Comparison of ENCODE assay signal across 22 cellular contexts in genomic region chr3:67630666-67631362, GRCh38.
"Had no signal": no experiment of that assay in that cellular context is flagged by ENCODE, and none has a peak within 500 bp of the region (broad histone marks: within the 10 kb centered on the region; RNA-seq: fewer than 3 reads in every experiment).

No MANE protein-coding gene starts in this region.

- H3K27me3 ChIP-seq: heart right ventricle, neural progenitor cell, testis, vagina had no signal

- H3K9me3 ChIP-seq: heart right ventricle, left ventricle myocardium inferior, testis, vagina had no signal

- H3K4me2 ChIP-seq: neural progenitor cell had no signal

- DNase-seq: activated CD4-positive, alpha-beta memory T cell treated with anti-CD3 and anti-CD28 coated beads, Interleukin-2, amount 10 ng/mL, durations not matched to agents 7 days and 5 days; activated CD4-positive, alpha-beta T cell treated with anti-CD3 and anti-CD28 coated beads, Interleukin-2, amount 10 ng/mL, durations not matched to agents 24 days and 14 days; activated effector memory CD4-positive, alpha-beta T cell treated with Interleukin-2 at 50 U/mL for 16 hours; activated naive CD4-positive, alpha-beta T cell treated with anti-CD3 and anti-CD28 coated beads for 36 hours; activated naive CD8-positive, alpha-beta T cell treated with anti-CD3 and anti-CD28 coated beads, Interleukin-2, amount 10 ng/mL, durations not matched to agents 7 days and 5 days; activated T-cell treated with anti-CD3 and anti-CD28 coated beads, Interleukin-2, amount 50 U/mL, for 72 hours; amniotic stem cell; cerebellar nuclear complex; heart right ventricle; kidney; left ventricle myocardium inferior; stimulated activated CD4-positive, alpha-beta T cell treated with anti-CD3 and anti-CD28 coated beads, Interleukin-2, amount 100 ng/mL, for 48 hours; stimulated activated CD8-positive, alpha-beta memory T cell treated with anti-CD3 and anti-CD28 coated beads, Interleukin-4, amount 100 ng/mL, for 48 hours; stimulated activated naive B cell treated with anti-CD40 and anti-IgM and Interleukin-4, amounts not matched to agents 10 μg/mL and 1 μg/mL and 100 μg/mL, for 72 hours; T-helper 17 cell; testis had no signal

- H3K36me3 ChIP-seq: left ventricle myocardium inferior, neural progenitor cell, vagina had no signal

- H2AFZ ChIP-seq: neural progenitor cell had no signal

- H3K9me3 Mint-ChIP-seq: activated CD4-positive, alpha-beta T cell treated with anti-CD3 and anti-CD28 coated beads, Interleukin-2, amount 10 ng/mL, durations not matched to agents 24 days and 14 days had no signal

- H3K4me3 ChIP-seq: coronary artery, heart right ventricle, left ventricle myocardium inferior, neural progenitor cell, testis, vagina had no signal

- FAIRE-seq: kidney had no signal

- H3K4me3 Mint-ChIP-seq: activated CD4-positive, alpha-beta memory T cell treated with anti-CD3 and anti-CD28 coated beads, Interleukin-2, amount 10 ng/mL, durations not matched to agents 7 days and 5 days; activated CD4-positive, alpha-beta T cell treated with anti-CD3 and anti-CD28 coated beads, Interleukin-2, amount 10 ng/mL, durations not matched to agents 24 days and 14 days; activated naive CD4-positive, alpha-beta T cell treated with anti-CD3 and anti-CD28 coated beads for 36 hours; activated naive CD8-positive, alpha-beta T cell treated with anti-CD3 and anti-CD28 coated beads, Interleukin-2, amount 10 ng/mL, durations not matched to agents 7 days and 5 days; activated T-cell treated with anti-CD3 and anti-CD28 coated beads, Interleukin-2, amount 50 U/mL, for 72 hours; neural progenitor cell; stimulated activated naive B cell treated with anti-CD40 and anti-IgM and Interleukin-4, amounts not matched to agents 10 μg/mL and 1 μg/mL and 100 μg/mL, for 72 hours; T-helper 17 cell; type B pancreatic cell had no signal

- H3K27ac Mint-ChIP-seq: activated CD4-positive, alpha-beta memory T cell treated with anti-CD3 and anti-CD28 coated beads, Interleukin-2, amount 10 ng/mL, durations not matched to agents 7 days and 5 days; activated CD4-positive, alpha-beta T cell treated with anti-CD3 and anti-CD28 coated beads, Interleukin-2, amount 10 ng/mL, durations not matched to agents 24 days and 14 days; activated naive CD4-positive, alpha-beta T cell treated with anti-CD3 and anti-CD28 coated beads for 36 hours; activated naive CD8-positive, alpha-beta T cell treated with anti-CD3 and anti-CD28 coated beads, Interleukin-2, amount 10 ng/mL, durations not matched to agents 7 days and 5 days; activated T-cell treated with anti-CD3 and anti-CD28 coated beads, Interleukin-2, amount 50 U/mL, for 72 hours; neural progenitor cell; stimulated activated naive B cell treated with anti-CD40 and anti-IgM and Interleukin-4, amounts not matched to agents 10 μg/mL and 1 μg/mL and 100 μg/mL, for 72 hours; T-helper 17 cell; type B pancreatic cell had no signal

- H3K27me3 Mint-ChIP-seq: activated CD4-positive, alpha-beta memory T cell treated with anti-CD3 and anti-CD28 coated beads, Interleukin-2, amount 10 ng/mL, durations not matched to agents 7 days and 5 days; activated CD4-positive, alpha-beta T cell treated with anti-CD3 and anti-CD28 coated beads, Interleukin-2, amount 10 ng/mL, durations not matched to agents 24 days and 14 days; activated naive CD8-positive, alpha-beta T cell treated with anti-CD3 and anti-CD28 coated beads, Interleukin-2, amount 10 ng/mL, durations not matched to agents 7 days and 5 days; stimulated activated naive B cell treated with anti-CD40 and anti-IgM and Interleukin-4, amounts not matched to agents 10 μg/mL and 1 μg/mL and 100 μg/mL, for 72 hours; T-helper 17 cell; type B pancreatic cell had no signal

- ATAC-seq: activated CD4-positive, CD25-positive, alpha-beta regulatory T cell treated with anti-CD3 and anti-CD28 coated beads, Interleukin-2, amount 50 U/mL, for 24 hours; activated T-cell treated with anti-CD3 and anti-CD28 coated beads, Interleukin-2, amount 50 U/mL, for 72 hours; heart right ventricle; stimulated activated naive B cell treated with anti-CD40 and anti-IgM and Interleukin-4, amounts not matched to agents 10 μg/mL and 1 μg/mL and 100 μg/mL, for 72 hours; T-helper 17 cell had no signal

- H3K4me1 ChIP-seq: testis, vagina had no signal

- H3K9ac ChIP-seq: neural progenitor cell had no signal

- H3K27ac ChIP-seq: coronary artery, epithelial cell of prostate, heart right ventricle, left ventricle myocardium inferior, neural progenitor cell, testis, vagina had no signal
